Comparison of ENCODE assay signal across 34 cellular contexts in the genomic region with DNA sequence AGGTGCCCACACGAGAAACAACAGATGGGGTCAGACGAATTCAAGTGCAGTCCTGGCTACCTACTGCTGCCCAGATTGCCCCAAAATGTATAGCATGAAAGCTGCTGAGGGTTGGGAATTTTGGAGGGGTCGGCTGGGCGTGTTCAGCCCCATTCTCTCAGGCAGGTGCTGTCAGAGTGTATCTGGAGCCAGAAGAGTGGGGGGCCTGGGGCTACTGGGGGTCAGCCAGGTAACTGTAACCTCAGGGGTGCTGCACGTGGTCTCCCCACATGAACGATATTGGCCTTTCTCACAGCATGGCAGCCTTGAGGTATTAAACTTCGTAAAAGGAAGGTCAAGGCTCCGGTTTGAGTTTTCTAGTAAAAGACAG. TPM values are rescaled to one million over a fixed set of nuclear protein-coding genes. Genes with fewer than 3 reads are reported as not detected.
"Had no signal": no experiment of that assay in that cellular context is flagged by ENCODE, and none has a peak within 500 bp of the region (broad histone marks: within the 10 kb centered on the region; RNA-seq: fewer than 3 reads in every experiment).

No MANE protein-coding gene starts in this region.

- DNase-seq: activated B cell treated with CpG ODN at 0.5 μM for 24 hours; activated CD4-positive, alpha-beta memory T cell treated with anti-CD3 and anti-CD28 coated beads for 36 hours; activated CD4-positive, alpha-beta T cell treated with anti-CD3 and anti-CD28 coated beads for 4 hours; activated CD4-positive, alpha-beta T cell treated with anti-CD3 and anti-CD28 coated beads, Interleukin-2, amount 10 ng/mL, durations not matched to agents 24 days and 14 days; activated CD4-positive, alpha-beta T cell treated with anti-CD3 and anti-CD28 coated beads, Interleukin-2, amount 50 U/mL, for 1 hour; activated CD4-positive, alpha-beta T cell treated with anti-CD3 and anti-CD28 coated beads, Interleukin-2, amount 50 U/mL, for 4 hours; activated CD4-positive, CD25-positive, alpha-beta regulatory T cell treated with anti-CD3 and anti-CD28 coated beads, Interleukin-2, amount 50 U/mL, for 72 hours; activated CD8-positive, alpha-beta memory T cell treated with anti-CD3 and anti-CD28 coated beads, Interleukin-2, amount 50 U/mL, for 4 hours; activated CD8-positive, alpha-beta T cell treated with anti-CD3 and anti-CD28 coated beads for 36 hours; activated effector memory CD4-positive, alpha-beta T cell treated with anti-CD3 and anti-CD28 coated beads, Interleukin-2, amount 50 U/mL, for 16 hours; activated gamma-delta T cell treated with Interleukin-2 at 50 U/mL for 16 hours; activated naive CD4-positive, alpha-beta T cell; activated naive CD4-positive, alpha-beta T cell treated with anti-CD3 and anti-CD28 coated beads for 36 hours; activated naive CD4-positive, alpha-beta T cell treated with anti-CD3 and anti-CD28 coated beads, Interleukin-2, amount 50 U/mL, for 16 hours; activated naive CD8-positive, alpha-beta T cell treated with anti-CD3 and anti-CD28 coated beads for 36 hours; activated T-cell treated with anti-CD3 and anti-CD28 coated beads for 4 hours; activated T-cell treated with anti-CD3 and anti-CD28 coated beads, Interleukin-2, amount 50 U/mL, for 1 hour; activated T-cell treated with anti-CD3 and anti-CD28 coated beads, Interleukin-2, amount 50 U/mL, for 4 hours; activated T-cell treated with anti-CD3 and anti-CD28 coated beads, Interleukin-2, amount 50 U/mL, for 72 hours; adrenal gland; amniotic stem cell; aorta; body of pancreas; brain microvascular endothelial cell; central memory CD4-positive, alpha-beta T cell; T-helper 1 cell; T-helper 2 cell; T-helper 9 cell had no signal

- H3K27me3 Mint-ChIP-seq: activated CD8-positive, alpha-beta T cell treated with anti-CD3 and anti-CD28 coated beads for 36 hours; activated naive CD8-positive, alpha-beta T cell treated with anti-CD3 and anti-CD28 coated beads for 36 hours had no signal

- H3K9me3 Mint-ChIP-seq: activated B cell treated with CpG ODN at 0.5 μM for 24 hours; activated CD4-positive, alpha-beta memory T cell treated with anti-CD3 and anti-CD28 coated beads for 36 hours; activated CD4-positive, alpha-beta T cell treated with anti-CD3 and anti-CD28 coated beads, Interleukin-2, amount 10 ng/mL, durations not matched to agents 24 days and 14 days; activated CD8-positive, alpha-beta T cell treated with anti-CD3 and anti-CD28 coated beads for 36 hours; activated naive CD4-positive, alpha-beta T cell treated with anti-CD3 and anti-CD28 coated beads for 36 hours; activated naive CD4-positive, alpha-beta T cell treated with anti-CD3 and anti-CD28 coated beads, Interleukin-2, amount 50 U/mL, for 72 hours; activated naive CD8-positive, alpha-beta T cell treated with anti-CD3 and anti-CD28 coated beads for 36 hours; activated T-cell treated with anti-CD3 and anti-CD28 coated beads, Interleukin-2, amount 50 U/mL, for 4 hours; activated T-cell treated with anti-CD3 and anti-CD28 coated beads, Interleukin-2, amount 50 U/mL, for 72 hours; activated T-helper 1 cell treated with anti-CD3 and anti-CD28 coated beads, Interleukin-12 subunit alpha, Interleukin-12 subunit beta, Interleukin-2, Interleukin-4 antibody, amounts not matched to agents 30 ng/mL and 10 ng/mL and 1 ng/mL, durations not matched to agents 14 hours and 24 hours and 36 hours; activated T-helper 17 cell treated with anti-CD3 and anti-CD28 coated beads, Interleukin-2, amount 50 U/mL, for 72 hours; T-helper 1 cell treated with Interleukin-12 subunit alpha and Interleukin-12 subunit beta and Interleukin-4 antibody, amounts not matched to agents 30 μg/mL and 1 μg/mL, for 36 hours; T-helper 2 cell treated with Interferon-gamma antibody and Interleukin-4, amounts not matched to agents 5 μg/mL and 100 μg/mL, for 36 hours had no signal

- H3K4me1 Mint-ChIP-seq: activated B cell treated with CpG ODN at 0.5 μM for 24 hours; activated CD4-positive, alpha-beta T cell treated with anti-CD3 and anti-CD28 coated beads, Interleukin-2, amount 10 ng/mL, durations not matched to agents 24 days and 14 days; activated naive CD8-positive, alpha-beta T cell treated with anti-CD3 and anti-CD28 coated beads for 36 hours; activated T-helper 17 cell treated with anti-CD3 and anti-CD28 coated beads, Interleukin-2, amount 50 U/mL, for 72 hours had no signal

- ATAC-seq: activated CD8-positive, alpha-beta T cell treated with anti-CD3 and anti-CD28 coated beads for 36 hours; activated naive CD4-positive, alpha-beta T cell treated with anti-CD3 and anti-CD28 coated beads, Interleukin-2, amount 50 U/mL, for 72 hours; activated T-cell treated with anti-CD3 and anti-CD28 coated beads, Interleukin-2, amount 50 U/mL, for 4 hours; activated T-cell treated with anti-CD3 and anti-CD28 coated beads, Interleukin-2, amount 50 U/mL, for 72 hours; activated T-helper 17 cell treated with anti-CD3 and anti-CD28 coated beads, Interleukin-2, amount 50 U/mL, for 72 hours; body of pancreas had no signal

- H3K27ac Mint-ChIP-seq: activated B cell treated with CpG ODN at 0.5 μM for 24 hours; activated CD4-positive, alpha-beta memory T cell treated with anti-CD3 and anti-CD28 coated beads for 36 hours; activated CD4-positive, alpha-beta T cell treated with anti-CD3 and anti-CD28 coated beads, Interleukin-2, amount 10 ng/mL, durations not matched to agents 24 days and 14 days; activated CD8-positive, alpha-beta T cell treated with anti-CD3 and anti-CD28 coated beads for 36 hours; activated naive CD4-positive, alpha-beta T cell treated with anti-CD3 and anti-CD28 coated beads for 36 hours; activated naive CD4-positive, alpha-beta T cell treated with anti-CD3 and anti-CD28 coated beads, Interleukin-2, amount 50 U/mL, for 72 hours; activated naive CD8-positive, alpha-beta T cell treated with anti-CD3 and anti-CD28 coated beads for 36 hours; activated T-cell treated with anti-CD3 and anti-CD28 coated beads, Interleukin-2, amount 50 U/mL, for 72 hours; activated T-helper 1 cell treated with anti-CD3 and anti-CD28 coated beads, Interleukin-12 subunit alpha, Interleukin-12 subunit beta, Interleukin-2, Interleukin-4 antibody, amounts not matched to agents 30 ng/mL and 10 ng/mL and 1 ng/mL, durations not matched to agents 14 hours and 24 hours and 36 hours; activated T-helper 17 cell treated with anti-CD3 and anti-CD28 coated beads, Interleukin-2, amount 50 U/mL, for 72 hours; T-helper 1 cell treated with Interleukin-12 subunit alpha and Interleukin-12 subunit beta and Interleukin-4 antibody, amounts not matched to agents 30 μg/mL and 1 μg/mL, for 36 hours; T-helper 2 cell treated with Interferon-gamma antibody and Interleukin-4, amounts not matched to agents 5 μg/mL and 100 μg/mL, for 36 hours had no signal

- H3K4me3 Mint-ChIP-seq: activated B cell treated with CpG ODN at 0.5 μM for 24 hours; activated CD4-positive, alpha-beta memory T cell treated with anti-CD3 and anti-CD28 coated beads for 36 hours; activated CD4-positive, alpha-beta T cell treated with anti-CD3 and anti-CD28 coated beads, Interleukin-2, amount 10 ng/mL, durations not matched to agents 24 days and 14 days; activated CD8-positive, alpha-beta T cell treated with anti-CD3 and anti-CD28 coated beads for 36 hours; activated naive CD4-positive, alpha-beta T cell treated with anti-CD3 and anti-CD28 coated beads for 36 hours; activated naive CD8-positive, alpha-beta T cell treated with anti-CD3 and anti-CD28 coated beads for 36 hours; activated T-cell treated with anti-CD3 and anti-CD28 coated beads, Interleukin-2, amount 50 U/mL, for 4 hours; activated T-cell treated with anti-CD3 and anti-CD28 coated beads, Interleukin-2, amount 50 U/mL, for 72 hours; activated T-helper 1 cell treated with anti-CD3 and anti-CD28 coated beads, Interleukin-12 subunit alpha, Interleukin-12 subunit beta, Interleukin-2, Interleukin-4 antibody, amounts not matched to agents 30 ng/mL and 10 ng/mL and 1 ng/mL, durations not matched to agents 14 hours and 24 hours and 36 hours; activated T-helper 17 cell treated with anti-CD3 and anti-CD28 coated beads, Interleukin-2, amount 50 U/mL, for 72 hours; T-helper 1 cell treated with Interleukin-12 subunit alpha and Interleukin-12 subunit beta and Interleukin-4 antibody, amounts not matched to agents 30 μg/mL and 1 μg/mL, for 36 hours; T-helper 2 cell treated with Interferon-gamma antibody and Interleukin-4, amounts not matched to agents 5 μg/mL and 100 μg/mL, for 36 hours had no signal

- H3K36me3 Mint-ChIP-seq: activated CD4-positive, alpha-beta memory T cell treated with anti-CD3 and anti-CD28 coated beads for 36 hours; activated naive CD4-positive, alpha-beta T cell treated with anti-CD3 and anti-CD28 coated beads, Interleukin-2, amount 50 U/mL, for 72 hours; activated naive CD8-positive, alpha-beta T cell treated with anti-CD3 and anti-CD28 coated beads for 36 hours had no signal

RNA-seq across cellular contexts. Expression of a gene that starts 14.6 kb away (rescaled TPM):
- total RNA-seq: activated B cell treated with CpG ODN at 0.5 μM for 24 hours; activated CD4-positive, alpha-beta memory T cell treated with anti-CD3 and anti-CD28 coated beads for 36 hours; activated CD4-positive, alpha-beta T cell treated with anti-CD3 and anti-CD28 coated beads, Interleukin-2, amount 10 ng/mL, durations not matched to agents 24 days and 14 days; activated CD8-positive, alpha-beta memory T cell treated with anti-CD3 and anti-CD28 coated beads for 36 hours; activated CD8-positive, alpha-beta T cell treated with anti-CD3 and anti-CD28 coated beads for 36 hours; activated naive CD4-positive, alpha-beta T cell treated with anti-CD3 and anti-CD28 coated beads for 36 hours; activated naive CD4-positive, alpha-beta T cell treated with anti-CD3 and anti-CD28 coated beads, Interleukin-2, amount 50 U/mL, for 72 hours; activated naive CD8-positive, alpha-beta T cell treated with anti-CD3 and anti-CD28 coated beads for 36 hours; activated T-cell treated with anti-CD3 and anti-CD28 coated beads, Interleukin-2, amount 50 U/mL, for 4 hours; activated T-cell treated with anti-CD3 and anti-CD28 coated beads, Interleukin-2, amount 50 U/mL, for 72 hours; activated T-helper 1 cell treated with anti-CD3 and anti-CD28 coated beads, Interleukin-12 subunit alpha, Interleukin-12 subunit beta, Interleukin-2, Interleukin-4 antibody, amounts not matched to agents 30 ng/mL and 10 ng/mL and 1 ng/mL, durations not matched to agents 14 hours and 24 hours and 36 hours; activated T-helper 17 cell treated with anti-CD3 and anti-CD28 coated beads, Interleukin-2, amount 50 U/mL, for 72 hours had no signal
